In genomic region chr16:4273858-4274291, GRCh38 we compare ENCODE assay signal across 1 cellular context.
A peak's percentile ranks its signal among the peaks of the same experiment; 100 is the strongest.
TF ChIP-seq lines count a peak whose summit lies in the region.

No MANE protein-coding gene starts in this region.

TF ChIP-seq in endothelial cell of umbilical vein, 7 proteins besides CTCF, POLR2A, EP300 and RAD21:
- TF ChIP-seq GATA2 (IDR thresholded peaks at IDR 0.05; ENCODE audit: insufficient read depth, insufficient read length, low read depth, low read length) (no peak), POLR2AphosphoS5 (IDR thresholded peaks at IDR 0.05; ENCODE audit: insufficient read depth, low read depth, low read length) (peak; percentile 68)
TF ChIP-seq in endothelial cell of umbilical vein: peak in this region for 1.
